In genomic region chr6:34520645-34521462, GRCh38 we compare ENCODE assay signal across 29 cellular contexts. TPM values are rescaled to one million over a fixed set of nuclear protein-coding genes. Genes with fewer than 3 reads are reported as not detected.
DNase-seq lines count a peak whose midpoint lies in the region; ATAC-seq, FAIRE-seq and TF ChIP-seq lines count a peak whose summit lies in the region.
"Had no signal": no experiment of that assay in that cellular context is flagged by ENCODE, and none has a peak within 500 bp of the region (broad histone marks: within the 10 kb centered on the region; RNA-seq: fewer than 3 reads in every experiment).

No MANE protein-coding gene starts in this region.

- TF ChIP-seq RAD21 in K562 (CRISPR knock-in tag; conservative IDR thresholded peaks at IDR 0.05 in 1 of 2, IDR thresholded peaks at IDR 0.05 in 1 of 2) = no peak

- FAIRE-seq in K562 (lab: Jason Lieb, UNC) = no peak
- FAIRE-seq: G401.6, GM12892 had no signal

- peak overlapping the region; percentile 26 for H2BK120ac ChIP-seq in neuronal stem cell (ENCODE audit: low read depth, low read length)

- H3K36me3 ChIP-seq in K562 (ENCODE audit: control insufficient read depth, insufficient read depth, low read length) = no peaks in the 10 kb centered on the region
- H3K36me3 ChIP-seq in neuronal stem cell (replicated peaks in 1 of 2; ENCODE audit: control insufficient read depth in 2 of 2, insufficient read depth in 2 of 2, low read length in 2 of 2) = no peaks in the 10 kb centered on the region
- H3K36me3 ChIP-seq in colonic mucosa = no peaks in the 10 kb centered on the region

- WGBS in K562 (ENCODE audit: insufficient coverage, low coverage, missing lambda C conversion rate) = 39% methylated on average over 24 of the region's 24 CpGs
- no CpG with 5 or more reads among the region's 24 CpGs for WGBS in neuronal stem cell (ENCODE audit: extremely low coverage in 2 of 2, insufficient read length in 2 of 2, insufficient replicate concordance in 1 of 2), 2 donors

- H2AFZ ChIP-seq in K562 (ENCODE audit: low read depth, low read length) (no peak overlapping the region), neuronal stem cell (ENCODE audit: low read length) (no peak overlapping the region)
- H2AFZ ChIP-seq: GM23338 had no signal

- H2AK5ac ChIP-seq in neuronal stem cell (ENCODE audit: low read depth, low read length) = peak overlapping the region; percentile 26

- H4K8ac ChIP-seq in neuronal stem cell (ENCODE audit: low read depth, low read length) = no peak overlapping the region

- H3K4me2 ChIP-seq in K562 (ENCODE audit: insufficient read depth, low read length) (no peak overlapping the region), neuronal stem cell (ENCODE audit: insufficient read depth, low read length, poor library complexity, severe bottlenecking) (no peak overlapping the region)
- H3K4me2 ChIP-seq: GM23338 had no signal

- no peak overlapping the region for H3K18ac ChIP-seq in neuronal stem cell (ENCODE audit: low read length)

- in situ Hi-C loops in K562 (cut with MboI) = no loop called here

- no peaks in the 10 kb centered on the region for H3K79me2 ChIP-seq in K562 (ENCODE audit: control insufficient read depth, insufficient read depth, low read length)

- no peak overlapping the region for H3K27ac ChIP-seq in K562 (ENCODE audit: extremely low read depth, low read depth, low read length)
- no peak overlapping the region for H3K27ac ChIP-seq in neuronal stem cell (replicated peaks; ENCODE audit: low read length)
- H3K27ac ChIP-seq in colonic mucosa = no peak overlapping the region

- CTCF ChIA-PET in K562 (lab: Yijun Ruan, JAX; ENCODE audit: low intra/inter-chr PET ratio) = no interaction called here

- H3K23ac ChIP-seq in neuronal stem cell (ENCODE audit: low read depth, low read length, poor library complexity) = peak overlapping the region; percentile 57

- H3K4me1 ChIP-seq in K562 (replicated peaks in 1 of 2; ENCODE audit: control insufficient read depth in 2 of 2, insufficient read depth in 2 of 2, low read length in 2 of 2) (peaks cover 18 to 36% of the 10 kb centered on the region in 2 experiments; a peak in 4 of 5 replicates), neuronal stem cell (ENCODE audit: control insufficient read depth in 2 of 2, insufficient read depth in 1 of 2, low read depth in 1 of 2, low read length in 2 of 2) (no peaks in the 10 kb centered on the region), colonic mucosa (no peaks in the 10 kb centered on the region)

- no peak for TF ChIP-seq EP300 in K562 (IDR thresholded peaks at IDR 0.05; ENCODE audit: low read length)

- no peaks in the 10 kb centered on the region for H3K9me1 ChIP-seq in K562 (ENCODE audit: control insufficient read depth, insufficient read depth, low read length)

- ATAC-seq in left cardiac atrium (no peak), Right ventricle myocardium inferior (no peak), K562 (no peak), GM21381 (IDR thresholded peaks at IDR 0.05; ENCODE audit: unreplicated experiment) (no peak), HG03135 (IDR thresholded peaks at IDR 0.05; ENCODE audit: unreplicated experiment) (no peak)
- ATAC-seq: GM23338, HCT116, SK-N-SH treated with all-trans-retinoic acid at 6 μM for 48 hours had no signal

- POLR2A ChIA-PET in K562 (lab: Yijun Ruan, JAX) = interaction anchor here (0.5 to 1.5 kb wide), 3 partner anchors 8 to 40 kb away, joined by 3 to 6 read pairs (median 3); no protein-coding TSS in a partner anchor

- no TSS peak for BruUV-seq in K562 (replicated peaks; lab: Mats Ljungman, UMichigan)

- no peak overlapping the region for H3K14ac ChIP-seq in neuronal stem cell (ENCODE audit: low read length)

- no peak overlapping the region for H2BK12ac ChIP-seq in neuronal stem cell (ENCODE audit: low read length)

- H3K4me3 ChIP-seq in K562 (no peak overlapping the region), neuronal stem cell (ENCODE audit: low read length in 2 of 2) (no peak overlapping the region), colonic mucosa (no peak overlapping the region)
- H3K4me3 ChIP-seq: GM23338 had no signal

- no peaks in the 10 kb centered on the region for H4K20me1 ChIP-seq in K562 (replicated peaks; ENCODE audit: control insufficient read depth, insufficient read depth, low read length)

- H3K9ac ChIP-seq in K562 (ENCODE audit: insufficient read depth in 1 of 2, low read depth in 2 of 2, low read length in 2 of 2) (peak overlapping the region in 1 of 2 experiments; percentile 57; a peak in 2 of 4 replicates), neuronal stem cell (ENCODE audit: low read depth, low read length, poor library complexity) (no peak overlapping the region), colonic mucosa (ENCODE audit: low read depth in 2 of 2, low read length in 2 of 2) (no peak overlapping the region)

- DNase-seq in left cardiac atrium (peak; percentile 21), Right ventricle myocardium inferior (ENCODE audit: missing footprints) (no peak), K562 (ENCODE audit: extremely low read depth in 1 of 4, low spot score in 3 of 4) (no peak), neuronal stem cell (ENCODE audit: low spot score) (no peak), colonic mucosa (no peak), amniotic stem cell (lab: John Stamatoyannopoulos, UW) (no peak)
- DNase-seq: AML-193, C1 segment of cervical spinal cord, Calu3, Karpas-422, NCI-H1417, NCI-H1694 treated with DMSO at 0.1 percent for 48 hours, NCI-H2081 treated with DMSO at 0.1 percent for 48 hours, NCI-H2171 treated with DMSO at 0.1 percent for 48 hours, NCI-H524 treated with DMSO at 0.1 percent for 48 hours, OCI-M1 had no signal

- TF ChIP-seq CTCF in K562 (IDR thresholded peaks at IDR 0.05 in 2 of 3, conservative IDR thresholded peaks at IDR 0.05 in 1 of 3; ENCODE audit: insufficient read depth in 2 of 3, low read depth in 1 of 3, low read length in 3 of 3) (no peak), colonic mucosa (IDR thresholded peaks at IDR 0.05) (no peak)

- H4K91ac ChIP-seq in neuronal stem cell (ENCODE audit: low read depth, low read length, poor library complexity) = no peak overlapping the region

- H3K27me3 ChIP-seq in K562 (ENCODE audit: control insufficient read depth in 2 of 2, insufficient read depth in 2 of 2, low read length in 2 of 2) (no peaks in the 10 kb centered on the region), neuronal stem cell (ENCODE audit: control insufficient read depth in 3 of 3, insufficient read depth in 3 of 3, low read depth in 1 of 3, low read length in 3 of 3) (peaks cover 0 to 53% (median 2%) of the 10 kb centered on the region in 3 experiments), colonic mucosa (no peaks in the 10 kb centered on the region)

- intact Hi-C loops in left cardiac atrium (cut with DNase I) (no loop called here), Right ventricle myocardium inferior (cut with DNase I) (no loop called here), K562 (cut with micrococcal nuclease) (no loop called here), colonic mucosa (cut with DNase I) (no loop called here)

- no peaks in the 10 kb centered on the region for H3K9me3 ChIP-seq in K562 (replicated peaks; ENCODE audit: control insufficient read depth, insufficient read depth, low read depth, low read length)
- H3K9me3 ChIP-seq in neuronal stem cell (replicated peaks in 1 of 2; ENCODE audit: control insufficient read depth in 2 of 2, insufficient read depth in 1 of 2, low read depth in 1 of 2, low read length in 2 of 2) = no peaks in the 10 kb centered on the region
- H3K9me3 ChIP-seq in colonic mucosa = no peaks in the 10 kb centered on the region

- no peak overlapping the region for H3K4ac ChIP-seq in neuronal stem cell (ENCODE audit: low read length)

- TF ChIP-seq POLR2A in K562 (conservative IDR thresholded peaks at IDR 0.05) = no peak

- H2BK15ac ChIP-seq in neuronal stem cell (ENCODE audit: low read length) = peak overlapping the region; percentile 45

- no peaks in the 10 kb centered on the region for H3K79me1 ChIP-seq in neuronal stem cell (ENCODE audit: low read depth, low read length)

- H2BK5ac ChIP-seq in neuronal stem cell (ENCODE audit: low read length) = no peak overlapping the region

RNA-seq across cellular contexts. Expression of gene SPDEF, which starts 35.3 kb away (rescaled TPM):
- total RNA-seq in left cardiac atrium (under 1 TPM in 1 of 2 donors, not detected in 1; 0.16 TPM), Right ventricle myocardium inferior (not detected), K562 (2014; rRNA removed) (0.08 TPM in 1 of 2 replicates, not detected in the other), K562 (2014; rRNA removed; fragmentation: Illumina TruSeq; extraction: Trizol) (not detected in 2 replicates), K562 (2015; rRNA removed; fragmentation: Illumina TruSeq; extraction: Trizol) (0.11 and 0.15 TPM in 2 replicates), K562 (2021) (0.11 and 0.16 TPM in 2 replicates), colonic mucosa (100 to 1,000 TPM in 1 of 2 donors, 10 to 100 TPM in 1; 71.0 to 102 TPM)
- total RNA-seq in K562 (2011; cell fraction: chromatin; rRNA removed; ENCODE audit: low replicate concordance) = not detected in 2 replicates
- 0.13 TPM in 1 of 2 replicates, not detected in the other for total RNA-seq in K562 (2011; cell fraction: nucleolus; rRNA removed)
- 0.29 TPM in 1 of 2 replicates, not detected in the other for total RNA-seq in K562 (2011; cell fraction: nucleoplasm; rRNA removed)
- polyA plus RNA-seq in K562 (2011; rRNA removed) (0.04 and 0.08 TPM in 2 replicates), K562 (2014; fragmentation: Illumina TruSeq; extraction: Trizol) (0.10 TPM in 1 of 2 replicates, not detected in the other), K562 (2014; fragmentation: Nextera tagmentation; extraction: Ambion mirVana) (not detected), K562 (2014; rRNA removed) (0.08 and 0.12 TPM in 2 replicates)
- 0.13 and 0.16 TPM in 2 replicates for polyA plus RNA-seq in K562 (2011; cell fraction: cytosol; rRNA removed)
- 0.23 and 0.35 TPM in 2 replicates for polyA plus RNA-seq in K562 (2011; cell fraction: nucleus; rRNA removed)
- 0.05 TPM in 1 of 2 replicates, not detected in the other for polyA plus RNA-seq in K562 (2012)
- polyA minus RNA-seq in K562 (2011; rRNA and poly(A)+ RNA removed) = not detected in 2 replicates
- polyA minus RNA-seq in K562 (2011; cell fraction: cytosol; rRNA and poly(A)+ RNA removed) = not detected in 2 replicates
- polyA minus RNA-seq in K562 (2011; cell fraction: nucleus; rRNA and poly(A)+ RNA removed) = not detected in 2 replicates
- polyA plus RNA-seq in neuronal stem cell (2013, experiment 1 of 2) = 0.18 TPM
- 0.18 TPM for polyA plus RNA-seq in neuronal stem cell (2013, experiment 2 of 2)
- total RNA-seq: A172; CD8-positive, alpha-beta memory T cell; Daoy; M059J had no signal
- polyA plus RNA-seq: CD8-positive, alpha-beta memory T cell; GM23338; IgD-negative memory B cell had no signal

RNA-seq across cellular contexts. Expression of gene PACSIN1, which starts 55.0 kb away (rescaled TPM):
- total RNA-seq in left cardiac atrium = 1 to 10 TPM; 3.4 to 8.4 TPM
- 10.8 TPM for total RNA-seq in Right ventricle myocardium inferior
- total RNA-seq in K562 (2011; cell fraction: chromatin; rRNA removed; ENCODE audit: low replicate concordance) = 1.5 and 2.1 TPM in 2 replicates
- total RNA-seq in K562 (2011; cell fraction: nucleolus; rRNA removed) = 1.2 and 1.3 TPM in 2 replicates
- total RNA-seq in K562 (2011; cell fraction: nucleoplasm; rRNA removed) = 0.99 and 1.1 TPM in 2 replicates
- 0.41 and 0.45 TPM in 2 replicates for total RNA-seq in K562 (2014; rRNA removed)
- total RNA-seq in K562 (2014; rRNA removed; fragmentation: Illumina TruSeq; extraction: Trizol) = 0.10 and 0.29 TPM in 2 replicates
- total RNA-seq in K562 (2015; rRNA removed; fragmentation: Illumina TruSeq; extraction: Trizol) = 0.22 and 0.23 TPM in 2 replicates
- 0.98 and 1.7 TPM in 2 replicates for total RNA-seq in K562 (2021)
- 1.1 and 1.4 TPM in 2 replicates for polyA plus RNA-seq in K562 (2011; rRNA removed)
- polyA plus RNA-seq in K562 (2011; cell fraction: cytosol; rRNA removed) = 1.2 and 1.6 TPM in 2 replicates
- 2.2 and 3.4 TPM in 2 replicates for polyA plus RNA-seq in K562 (2011; cell fraction: nucleus; rRNA removed)
- 0.90 and 1.2 TPM in 2 replicates for polyA plus RNA-seq in K562 (2012)
- 0.79 and 1.4 TPM in 2 replicates for polyA plus RNA-seq in K562 (2014; fragmentation: Illumina TruSeq; extraction: Trizol)
- polyA plus RNA-seq in K562 (2014; fragmentation: Nextera tagmentation; extraction: Ambion mirVana) = under 1 TPM; 0.01 to 0.03 TPM
- 0.98 and 1.2 TPM in 2 replicates for polyA plus RNA-seq in K562 (2014; rRNA removed)
- 0.98 and 1.1 TPM in 2 replicates for polyA minus RNA-seq in K562 (2011; rRNA and poly(A)+ RNA removed)
- polyA minus RNA-seq in K562 (2011; cell fraction: cytosol; rRNA and poly(A)+ RNA removed) = 0.95 and 1.7 TPM in 2 replicates
- 0.67 and 1.9 TPM in 2 replicates for polyA minus RNA-seq in K562 (2011; cell fraction: nucleus; rRNA and poly(A)+ RNA removed)
- 2.1 TPM for polyA plus RNA-seq in neuronal stem cell (2013, experiment 1 of 2)
- polyA plus RNA-seq in neuronal stem cell (2013, experiment 2 of 2) = 2.0 TPM
- total RNA-seq in colonic mucosa = under 1 TPM; 0.05 to 0.37 TPM
- total RNA-seq: A172, Daoy had no signal
- polyA plus RNA-seq: AG04450, IgD-negative memory B cell had no signal

Comparison
In these comparisons a context has a peak if more than half of its experiments do, and no peak if none do; other contexts are left out.
1. RNA of gene SPDEF, which starts 35.3 kb away (total RNA-seq): 71.0 to 102 TPM in colonic mucosa; 0.16 TPM in left cardiac atrium, 0.08 to 0.29 TPM in K562 and not detected in Right ventricle myocardium inferior (single experiment); every median in the first group is over 10 times any median in the second.